9 cellular contexts compared by ENCODE assay signal in the genomic region with DNA sequence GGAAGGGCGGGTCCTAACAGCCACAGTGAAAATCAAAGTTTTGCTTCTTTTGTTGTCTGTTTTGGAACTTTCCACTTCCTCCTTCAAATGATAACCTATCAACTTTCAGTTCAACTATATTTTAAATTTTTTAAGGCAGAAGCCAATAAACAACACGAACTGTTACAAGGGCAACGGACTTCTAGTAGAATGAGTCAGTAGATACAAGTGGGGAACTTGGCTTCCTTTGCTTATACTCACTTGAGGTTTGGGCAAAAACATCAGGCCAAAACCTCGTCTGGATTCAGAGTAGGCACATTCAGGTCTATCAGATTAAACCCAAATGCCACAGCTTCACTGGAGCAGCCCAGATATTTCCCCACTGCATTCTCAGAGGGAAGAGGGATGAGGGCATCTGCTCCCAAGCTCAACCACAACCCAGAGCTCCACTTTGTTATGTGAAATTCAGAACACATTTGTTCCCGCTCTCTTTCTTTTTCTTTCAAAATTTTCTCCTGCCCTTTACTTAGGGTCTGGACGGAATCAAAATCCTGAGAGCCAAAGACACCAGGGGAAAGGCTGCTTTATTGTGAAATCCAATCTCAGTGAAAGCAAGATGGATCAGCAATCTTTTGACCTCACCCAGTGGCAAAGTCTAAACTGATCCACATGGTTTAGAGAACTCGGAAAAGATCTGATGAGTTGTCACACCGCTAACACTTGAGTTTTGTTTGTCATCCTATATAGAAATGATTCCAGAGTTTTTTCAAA.
DNase-seq lines count a peak whose midpoint lies in the region; ATAC-seq and TF ChIP-seq lines count a peak whose summit lies in the region.
"Had no signal": no experiment of that assay in that cellular context is flagged by ENCODE, and none has a peak within 500 bp of the region (broad histone marks: within the 10 kb centered on the region; RNA-seq: fewer than 3 reads in every experiment).

No MANE protein-coding gene starts in this region.

- DNase-seq in AG04450 (ENCODE audit: low read depth, low spot score) (peak; percentile 33), activated B cell treated with CpG ODN at 0.5 μM for 24 hours (no peak), iris pigment epithelial cell (ENCODE audit: low read depth) (peak; percentile 86), NCI-H510A (lab: John Stamatoyannopoulos, UW) (no peak), NCI-H345 (lab: John Stamatoyannopoulos, UW) (no peak), iPS-NIHi7 (ENCODE audit: extremely low spot score) (no peak), NAMALWA (ENCODE audit: low spot score) (no peak)
- DNase-seq: islet precursor cell had no signal

- peaks cover 2% of the 10 kb centered on the region for H3K4me1 Mint-ChIP-seq in activated B cell treated with CpG ODN at 0.5 μM for 24 hours

- CTCF ChIA-PET in AG04450 (lab: Charles Lee) (no interaction called here), activated B cell treated with CpG ODN at 0.5 μM for 24 hours (lab: Charles Lee) (interaction anchor here (1.0 kb wide), 1 partner anchor 7 kb away, joined by 3 read pairs; no protein-coding TSS in a partner anchor)

- H3K27me3 Mint-ChIP-seq in activated B cell treated with CpG ODN at 0.5 μM for 24 hours = no peaks in the 10 kb centered on the region

- no peak overlapping the region for H3K4me3 ChIP-seq in AG04450 (ENCODE audit: low read depth, low read length)

- H3K27ac Mint-ChIP-seq in activated B cell treated with CpG ODN at 0.5 μM for 24 hours = peak overlapping the region; percentile 80

- POLR2A ChIA-PET in AG04450 (lab: Yijun Ruan, JAX) (no interaction called here), activated B cell treated with CpG ODN at 0.5 μM for 24 hours (lab: Charles Lee) (interaction anchor here (0.6 to 1.3 kb wide), 4 partner anchors 150 to 293 kb away, joined by 3 to 5 read pairs (median 3); partner anchors contain the start of gene BTG1)

- peak overlapping the region; percentile 48 for H3K4me3 Mint-ChIP-seq in activated B cell treated with CpG ODN at 0.5 μM for 24 hours

- TF ChIP-seq CTCF in AG04450 (IDR thresholded peaks at IDR 0.05; ENCODE audit: low read depth, low read length) (no peak), activated B cell treated with CpG ODN at 0.5 μM for 24 hours (IDR thresholded peaks at IDR 0.05) (no peak)

- ATAC-seq in GM19351 (IDR thresholded peaks at IDR 0.05; ENCODE audit: unreplicated experiment) (peak; percentile 38), activated B cell treated with CpG ODN at 0.5 μM for 24 hours (ENCODE audit: low read depth) (peak; percentile 85)

- H3K9me3 ChIP-seq in AG04450 (ENCODE audit: control insufficient read depth, insufficient read depth, low read length) = no peaks in the 10 kb centered on the region

- intact Hi-C loops in activated B cell treated with CpG ODN at 0.5 μM for 24 hours (cut with micrococcal nuclease) = loop anchor here (2.0 kb wide), 1 partner anchor 153 kb away; the partner anchor contains the start of gene BTG1

- H3K9me3 Mint-ChIP-seq in activated B cell treated with CpG ODN at 0.5 μM for 24 hours = no peaks in the 10 kb centered on the region

- H3K36me3 Mint-ChIP-seq in activated B cell treated with CpG ODN at 0.5 μM for 24 hours (ENCODE audit: low read depth) = no peaks in the 10 kb centered on the region

- peak overlapping the region; percentile 32 for H3K27ac ChIP-seq in AG04450 (ENCODE audit: low read depth, low read length)

- no peaks in the 10 kb centered on the region for H3K27me3 ChIP-seq in AG04450 (ENCODE audit: control insufficient read depth, insufficient read depth, low read length)

Comparison
In these comparisons a context has a peak if more than half of its experiments do, and no peak if none do; other contexts are left out.
1. DNase-seq: peak in AG04450 (single experiment) and iris pigment epithelial cell (single experiment); none in activated B cell treated with CpG ODN at 0.5 μM for 24 hours (single experiment), NCI-H510A (single experiment), NCI-H345 (single experiment), iPS-NIHi7 (single experiment) and NAMALWA (single experiment).